In the genomic region with DNA sequence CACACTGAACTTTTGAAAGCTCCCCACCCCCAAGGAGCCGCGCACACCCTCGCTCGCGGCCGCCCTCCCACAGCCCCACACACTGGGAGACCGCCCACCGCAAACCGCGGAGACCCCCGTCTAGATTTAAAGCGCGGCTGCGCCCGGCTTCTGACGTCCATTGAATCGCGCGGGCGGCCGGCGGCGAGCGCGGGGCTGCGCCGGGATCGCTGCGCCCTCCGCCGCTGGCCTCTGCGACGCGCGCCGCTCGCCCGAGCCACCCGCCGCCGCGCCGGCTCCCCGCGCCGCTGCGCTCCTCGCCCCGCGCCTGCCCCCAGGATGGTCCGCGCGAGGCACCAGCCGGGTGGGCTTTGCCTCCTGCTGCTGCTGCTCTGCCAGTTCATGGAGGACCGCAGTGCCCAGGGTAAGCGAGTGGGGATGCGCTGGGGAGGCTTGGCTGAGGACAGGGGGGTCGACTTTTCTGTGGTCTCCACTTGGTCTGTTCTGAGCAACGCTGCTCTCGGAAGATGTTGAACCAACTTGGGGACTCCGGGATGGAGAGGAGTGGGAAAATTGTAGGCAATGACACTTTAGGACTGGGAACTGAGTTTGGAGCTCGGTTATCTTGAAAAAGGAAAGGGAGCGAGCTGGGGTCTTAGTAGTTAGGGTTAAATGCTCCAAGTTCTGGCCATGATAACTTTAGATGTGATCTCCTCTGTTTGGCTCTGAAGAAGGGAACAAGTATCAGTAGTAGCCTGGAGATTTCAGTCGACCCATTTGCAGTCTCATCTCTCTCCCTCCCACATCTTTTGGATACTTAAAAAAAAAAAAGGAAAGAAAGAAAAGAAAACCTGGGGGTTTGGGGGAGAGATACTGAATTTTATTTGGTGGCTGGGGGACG, we compare ENCODE assay signal across 8 cellular contexts. TPM values are rescaled to one million over a fixed set of nuclear protein-coding genes. Genes with fewer than 3 reads are reported as not detected.
DNase-seq lines count a peak whose midpoint lies in the region; ATAC-seq and TF ChIP-seq lines count a peak whose summit lies in the region.

A gene with protein sequence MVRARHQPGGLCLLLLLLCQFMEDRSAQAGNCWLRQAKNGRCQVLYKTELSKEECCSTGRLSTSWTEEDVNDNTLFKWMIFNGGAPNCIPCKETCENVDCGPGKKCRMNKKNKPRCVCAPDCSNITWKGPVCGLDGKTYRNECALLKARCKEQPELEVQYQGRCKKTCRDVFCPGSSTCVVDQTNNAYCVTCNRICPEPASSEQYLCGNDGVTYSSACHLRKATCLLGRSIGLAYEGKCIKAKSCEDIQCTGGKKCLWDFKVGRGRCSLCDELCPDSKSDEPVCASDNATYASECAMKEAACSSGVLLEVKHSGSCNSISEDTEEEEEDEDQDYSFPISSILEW (plus strand): TSS at position 156 of the 880 bp plus-strand sequence. CDS start 163 bp downstream, at position 319.

- peak within 1 kb of the TSS; percentile 18 for H3K27ac Mint-ChIP-seq in activated T-cell treated with anti-CD3 and anti-CD28 coated beads, Interleukin-2, amount 50 U/mL, for 24 hours

- H3K27ac ChIP-seq in HEK293 (ENCODE audit: extremely low read depth, low read depth, low read length) (peak within 1 kb of the TSS; percentile 68; the same call in 1 of the 2 replicates), cardiac muscle cell (peak within 1 kb of the TSS; percentile 34)

- no peaks in the 10 kb centered on the region for H3K27me3 ChIP-seq in BJ (ENCODE audit: control insufficient read depth, insufficient read depth, low read length)
- no peaks in the 10 kb centered on the region for H3K27me3 ChIP-seq in cardiac muscle cell

- TF ChIP-seq CTCF in BJ (IDR thresholded peaks at IDR 0.05; ENCODE audit: insufficient read depth, low read depth, low read length) (no peak), HEK293 (tag by site-specific recombination; IDR thresholded peaks at IDR 0.05) (no peak), cardiac muscle cell (IDR thresholded peaks at IDR 0.05; ENCODE audit: low read depth, low read length) (no peak)

- H3K36me3 ChIP-seq in BJ (ENCODE audit: control insufficient read depth, insufficient read depth, low read length) (peaks cover 8% of the 10 kb centered on the region), HEK293 (ENCODE audit: control insufficient read depth in 2 of 2, insufficient read depth in 1 of 2, low read length in 2 of 2) (peaks cover 0 to 10% of the 10 kb centered on the region in 2 experiments; a peak in 1 of 3 replicates), cardiac muscle cell (no peaks in the 10 kb centered on the region)

- no peaks in the 10 kb centered on the region for H3K36me3 Mint-ChIP-seq in activated T-cell treated with anti-CD3 and anti-CD28 coated beads, Interleukin-2, amount 50 U/mL, for 24 hours (ENCODE audit: low read depth)

- ATAC-seq in HG03135 (IDR thresholded peaks at IDR 0.05; ENCODE audit: unreplicated experiment): no peak

- H3K9me3 Mint-ChIP-seq in activated T-cell treated with anti-CD3 and anti-CD28 coated beads, Interleukin-2, amount 50 U/mL, for 24 hours: no peaks in the 10 kb centered on the region

- CTCF ChIA-PET in BJ (lab: Yijun Ruan, JAX): interaction anchor here (0.6 to 2.1 kb wide), 4 partner anchors 13 to 749 kb away, joined by 3 to 6 read pairs (median 4); no protein-coding TSS in a partner anchor
- CTCF ChIA-PET in HEK293 (lab: Yijun Ruan, JAX): interaction anchor here (0.6 to 1.0 kb wide), 5 partner anchors 11 to 1970 kb away, joined by 3 to 7 read pairs (median 4); no protein-coding TSS in a partner anchor

- intact Hi-C loops in posterior vena cava (cut with DNase I): loop anchor here in 1 of 2 donors (5.0 kb wide), 1 partner anchor 742 kb away; no protein-coding TSS in a partner anchor

- H3K4me1 ChIP-seq in HEK293 (ENCODE audit: control insufficient read depth, insufficient read depth, low read length) (peaks cover 2% of the 10 kb centered on the region), cardiac muscle cell (ENCODE audit: low read depth) (no peaks in the 10 kb centered on the region)

- POLR2A ChIA-PET in BJ (lab: Charles Lee): interaction anchor here (0.5 to 0.7 kb wide), 3 partner anchors 95 to 218 kb away, joined by 3 to 7 read pairs (median 4); no protein-coding TSS in a partner anchor
- POLR2A ChIA-PET in HEK293 (lab: Yijun Ruan, JAX): no interaction called here

- peak within 1 kb of the TSS; percentile 81 for H3K4me3 Mint-ChIP-seq in activated T-cell treated with anti-CD3 and anti-CD28 coated beads, Interleukin-2, amount 50 U/mL, for 24 hours

- H3K4me3 ChIP-seq in BJ (ENCODE audit: low read depth, low read length) (peak within 1 kb of the TSS; percentile 89), HEK293 (ENCODE audit: low read depth, low read length) (peak within 1 kb of the TSS; percentile 69), cardiac muscle cell (peak within 1 kb of the TSS; percentile 93)

- H3K27me3 Mint-ChIP-seq in activated T-cell treated with anti-CD3 and anti-CD28 coated beads, Interleukin-2, amount 50 U/mL, for 24 hours: peaks cover 70% of the 10 kb centered on the region

- H3K9me3 ChIP-seq in HEK293 (ENCODE audit: control insufficient read depth, insufficient read depth, low read depth, low read length) (no peaks in the 10 kb centered on the region), cardiac muscle cell (ENCODE audit: low read depth) (no peaks in the 10 kb centered on the region)

- H3K4me1 Mint-ChIP-seq in activated T-cell treated with anti-CD3 and anti-CD28 coated beads, Interleukin-2, amount 50 U/mL, for 24 hours (ENCODE audit: low read depth): peaks cover 39% of the 10 kb centered on the region

- DNase-seq in BJ (ENCODE audit: low read depth) (no peak), cardiac muscle cell (ENCODE audit: low read depth in 1 of 2, low spot score in 1 of 2) (peak; percentile 47 to 81), posterior vena cava (ENCODE audit: low spot score) (peak; percentile 83), DMS79 (lab: John Stamatoyannopoulos, UW) (no peak), superior temporal gyrus (ENCODE audit: extremely low spot score) (no peak)
- DNase-seq in activated T-cell treated with anti-CD3 and anti-CD28 coated beads, Interleukin-2, amount 50 U/mL, for 24 hours: peak; percentile 43

TF ChIP-seq in HEK293, 187 proteins besides CTCF, POLR2A, EP300 and RAD21 (continues in another document):
- TF ChIP-seq EGR2 (tag by site-specific recombination; IDR thresholded peaks at IDR 0.05; ENCODE audit: low read depth): peak; percentile 52; the same call in 1 of the 2 replicates
- peak; percentile 29; the same call in 1 of the 2 replicates for TF ChIP-seq ZBTB8A (tag by site-specific recombination; IDR thresholded peaks at IDR 0.05)
- peak; percentile 51; the same call in 1 of the 2 replicates for TF ChIP-seq ZBTB20 (tag by site-specific recombination; IDR thresholded peaks at IDR 0.05)
- TF ChIP-seq, protein P1, sequence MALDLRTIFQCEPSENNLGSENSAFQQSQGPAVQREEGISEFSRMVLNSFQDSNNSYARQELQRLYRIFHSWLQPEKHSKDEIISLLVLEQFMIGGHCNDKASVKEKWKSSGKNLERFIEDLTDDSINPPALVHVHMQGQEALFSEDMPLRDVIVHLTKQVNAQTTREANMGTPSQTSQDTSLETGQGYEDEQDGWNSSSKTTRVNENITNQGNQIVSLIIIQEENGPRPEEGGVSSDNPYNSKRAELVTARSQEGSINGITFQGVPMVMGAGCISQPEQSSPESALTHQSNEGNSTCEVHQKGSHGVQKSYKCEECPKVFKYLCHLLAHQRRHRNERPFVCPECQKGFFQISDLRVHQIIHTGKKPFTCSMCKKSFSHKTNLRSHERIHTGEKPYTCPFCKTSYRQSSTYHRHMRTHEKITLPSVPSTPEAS (tag by site-specific recombination; IDR thresholded peaks at IDR 0.05): no peak
- 0 out of 2 replicates have a peak, but pooled peaks have one; percentile 19 for TF ChIP-seq ZBTB48 (tag by site-specific recombination; IDR thresholded peaks at IDR 0.05)
- 0 out of 2 replicates have a peak, but pooled peaks have one; percentile 13 for TF ChIP-seq ZNF600 (tag by site-specific recombination; IDR thresholded peaks at IDR 0.05)
- no peak for TF ChIP-seq MYNN (tag by site-specific recombination; IDR thresholded peaks at IDR 0.05; ENCODE audit: borderline replicate concordance)
- TF ChIP-seq ZNF596 (tag by site-specific recombination; IDR thresholded peaks at IDR 0.05): 0 out of 2 replicates have a peak, but pooled peaks have one; percentile 6
- TF ChIP-seq ZNF335 (tag by site-specific recombination; conservative IDR thresholded peaks at IDR 0.05): peak; percentile 81
- TF ChIP-seq, protein P2, sequence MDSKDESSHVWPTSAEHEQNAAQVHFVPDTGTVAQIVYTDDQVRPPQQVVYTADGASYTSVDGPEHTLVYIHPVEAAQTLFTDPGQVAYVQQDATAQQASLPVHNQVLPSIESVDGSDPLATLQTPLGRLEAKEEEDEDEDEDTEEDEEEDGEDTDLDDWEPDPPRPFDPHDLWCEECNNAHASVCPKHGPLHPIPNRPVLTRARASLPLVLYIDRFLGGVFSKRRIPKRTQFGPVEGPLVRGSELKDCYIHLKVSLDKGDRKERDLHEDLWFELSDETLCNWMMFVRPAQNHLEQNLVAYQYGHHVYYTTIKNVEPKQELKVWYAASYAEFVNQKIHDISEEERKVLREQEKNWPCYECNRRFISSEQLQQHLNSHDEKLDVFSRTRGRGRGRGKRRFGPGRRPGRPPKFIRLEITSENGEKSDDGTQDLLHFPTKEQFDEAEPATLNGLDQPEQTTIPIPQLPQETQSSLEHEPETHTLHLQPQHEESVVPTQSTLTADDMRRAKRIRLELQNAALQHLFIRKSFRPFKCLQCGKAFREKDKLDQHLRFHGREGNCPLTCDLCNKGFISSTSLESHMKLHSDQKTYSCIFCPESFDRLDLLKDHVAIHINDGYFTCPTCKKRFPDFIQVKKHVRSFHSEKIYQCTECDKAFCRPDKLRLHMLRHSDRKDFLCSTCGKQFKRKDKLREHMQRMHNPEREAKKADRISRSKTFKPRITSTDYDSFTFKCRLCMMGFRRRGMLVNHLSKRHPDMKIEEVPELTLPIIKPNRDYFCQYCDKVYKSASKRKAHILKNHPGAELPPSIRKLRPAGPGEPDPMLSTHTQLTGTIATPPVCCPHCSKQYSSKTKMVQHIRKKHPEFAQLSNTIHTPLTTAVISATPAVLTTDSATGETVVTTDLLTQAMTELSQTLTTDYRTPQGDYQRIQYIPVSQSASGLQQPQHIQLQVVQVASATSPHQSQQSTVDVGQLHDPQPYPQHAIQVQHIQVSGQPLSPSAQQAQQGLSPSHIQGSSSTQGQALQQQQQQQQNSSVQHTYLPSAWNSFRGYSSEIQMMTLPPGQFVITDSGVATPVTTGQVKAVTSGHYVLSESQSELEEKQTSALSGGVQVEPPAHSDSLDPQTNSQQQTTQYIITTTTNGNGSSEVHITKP (tag by site-specific recombination; IDR thresholded peaks at IDR 0.05): peak; percentile 73
- peak; percentile 70; the same call in 1 of the 2 replicates for TF ChIP-seq GLIS2 (tag by site-specific recombination; IDR thresholded peaks at IDR 0.05)

RNA-seq across cellular contexts. Expression of the gene that starts here (rescaled TPM):
- 66.6 and 85.5 TPM in 2 replicates for polyA plus RNA-seq in BJ (2011; rRNA removed)
- polyA minus RNA-seq in BJ (2011; rRNA and poly(A)+ RNA removed): 29.4 and 34.2 TPM in 2 replicates
- total RNA-seq in cardiac muscle cell: 13.0 and 17.1 TPM in 2 replicates
- polyA plus RNA-seq in cardiac muscle cell: 29.3 and 44.8 TPM in 2 replicates
- 10 to 100 TPM; 18.3 to 19.2 TPM for total RNA-seq in posterior vena cava

Comparison
In these comparisons a context has a peak if more than half of its experiments do, and no peak if none do; other contexts are left out.
1. DNase-seq: peak in activated T-cell treated with anti-CD3 and anti-CD28 coated beads, Interleukin-2, amount 50 U/mL, for 24 hours (single experiment), cardiac muscle cell (2 of 2) and posterior vena cava (single experiment); none in BJ (single experiment), DMS79 (single experiment) and superior temporal gyrus (single experiment).
2. Peak in every context shown above with its lines, with median percentiles within 50 percentile points of each other: H3K4me3 ChIP-seq.